In genomic region chr4:155961575-155961974, GRCh38 we compare ENCODE assay signal across 8 cellular contexts. TPM values are rescaled to one million over a fixed set of nuclear protein-coding genes. Genes with fewer than 3 reads are reported as not detected.
"Had no signal": no experiment of that assay in that cellular context is flagged by ENCODE, and none has a peak within 500 bp of the region (broad histone marks: within the 10 kb centered on the region; RNA-seq: fewer than 3 reads in every experiment).

No MANE protein-coding gene starts in this region.

- H2AFZ ChIP-seq: GM23248 had no signal

- DNase-seq: GM23248, GOT3, H7, HFFc6, IMR-90 had no signal

- H3K27ac Mint-ChIP-seq: HFFc6 had no signal

- H3K9me3 Mint-ChIP-seq: HFFc6 had no signal

- ATAC-seq: HCT116, K562 had no signal

- H3K36me3 ChIP-seq: HAP-1 had no signal

- H3K4me3 Mint-ChIP-seq: HFFc6 had no signal

- H3K9me3 ChIP-seq: HAP-1 had no signal

- H3K4me3 ChIP-seq: GM23248, HAP-1, K562 had no signal

RNA-seq across cellular contexts. Expression of gene TDO2, which starts 58.1 kb away (rescaled TPM):
- total RNA-seq: GM23248, H7 had no signal
- polyA plus RNA-seq: GM23248 had no signal
